In the genomic region with DNA sequence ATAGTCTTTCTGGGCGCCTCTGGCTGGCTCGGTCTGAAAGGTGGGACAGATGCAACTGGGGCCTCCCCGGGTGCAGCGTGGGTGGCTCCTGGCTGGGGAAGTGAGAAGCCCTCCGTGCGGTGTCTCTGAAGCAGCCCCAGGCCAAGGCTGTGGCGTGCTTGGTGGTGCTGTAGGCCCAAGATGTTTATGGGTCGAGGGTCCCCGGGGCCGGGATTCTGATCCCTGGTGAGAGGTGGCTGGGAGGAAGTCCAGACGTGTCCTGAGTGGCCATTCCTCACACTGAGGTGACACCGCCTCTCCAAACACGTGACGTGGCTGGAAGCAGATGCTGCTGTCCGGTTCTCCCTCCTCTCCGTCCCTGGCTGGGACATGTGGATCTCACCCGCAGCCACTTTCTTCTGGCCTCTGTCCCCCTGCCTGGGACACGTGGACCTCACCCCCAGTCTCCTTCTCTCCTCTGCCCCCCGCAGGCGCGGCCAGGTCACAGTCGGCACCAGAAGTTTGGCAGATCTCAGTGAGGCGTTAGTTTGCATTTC, we compare ENCODE assay signal across 8 cellular contexts. TPM values are rescaled to one million over a fixed set of nuclear protein-coding genes. Genes with fewer than 3 reads are reported as not detected.
DNase-seq lines count a peak whose midpoint lies in the region; ATAC-seq and TF ChIP-seq lines count a peak whose summit lies in the region.

No MANE protein-coding gene starts in this region.

- H3K27ac ChIP-seq in prostate gland = peak overlapping the region; percentile 88 to 89

- CTCF ChIA-PET in activated CD8-positive, alpha-beta T cell treated with anti-CD3 and anti-CD28 coated beads for 36 hours (lab: Charles Lee) = no interaction called here

- no peak for TF ChIP-seq POLR2A in prostate gland (IDR thresholded peaks at IDR 0.05)

- TF ChIP-seq CTCF in GM12864 (IDR thresholded peaks at IDR 0.05; ENCODE audit: low read depth, low read length, missing control alignments) (peak; percentile 49), fibroblast of pulmonary artery (IDR thresholded peaks at IDR 0.05; ENCODE audit: low read length, missing control alignments) (no peak), prostate gland (IDR thresholded peaks at IDR 0.05) (peak in 1 of 4 experiments; percentile 28)
- TF ChIP-seq CTCF in activated CD8-positive, alpha-beta T cell treated with anti-CD3 and anti-CD28 coated beads for 36 hours (IDR thresholded peaks at IDR 0.05) = peak; percentile 59

- in situ Hi-C loops in KBM-7 (cut with MboI; ENCODE audit: low pct_unique_long_range_greater_than_20kb, low sequenced_read_pairs) = no loop called here

- peak overlapping the region; percentile 84 for H3K4me3 Mint-ChIP-seq in activated CD8-positive, alpha-beta T cell treated with anti-CD3 and anti-CD28 coated beads for 36 hours

- H3K4me1 Mint-ChIP-seq in activated CD8-positive, alpha-beta T cell treated with anti-CD3 and anti-CD28 coated beads for 36 hours (ENCODE audit: low read depth) = peaks cover 29% of the 10 kb centered on the region

- POLR2A ChIA-PET in activated CD8-positive, alpha-beta T cell treated with anti-CD3 and anti-CD28 coated beads for 36 hours (lab: Charles Lee) = interaction anchor here (0.6 kb wide), 1 partner anchor 96 kb away, joined by 3 read pairs; no protein-coding TSS in a partner anchor

- no peaks in the 10 kb centered on the region for H3K36me3 ChIP-seq in prostate gland

- no peaks in the 10 kb centered on the region for H3K4me1 ChIP-seq in prostate gland (replicated peaks)

- H3K27me3 ChIP-seq in prostate gland (replicated peaks; ENCODE audit: insufficient read depth) = no peaks in the 10 kb centered on the region

- H3K4me3 ChIP-seq in GM12864 (ENCODE audit: low read depth, low read length) (peak overlapping the region; percentile 72), fibroblast of pulmonary artery (replicated peaks; ENCODE audit: low read depth, low read length) (peak overlapping the region; percentile 22), prostate gland (peak overlapping the region; percentile 29 to 53)

- H3K36me3 Mint-ChIP-seq in activated CD8-positive, alpha-beta T cell treated with anti-CD3 and anti-CD28 coated beads for 36 hours (ENCODE audit: low read depth) = peaks cover 21% of the 10 kb centered on the region

- ATAC-seq in GM21515 (IDR thresholded peaks at IDR 0.05; ENCODE audit: unreplicated experiment) = peak; percentile 61
- peak; percentile 55 for ATAC-seq in activated CD8-positive, alpha-beta T cell treated with anti-CD3 and anti-CD28 coated beads for 36 hours

- peak overlapping the region; percentile 92 for H3K27ac Mint-ChIP-seq in activated CD8-positive, alpha-beta T cell treated with anti-CD3 and anti-CD28 coated beads for 36 hours

- H3K9me3 ChIP-seq in prostate gland = no peaks in the 10 kb centered on the region

- WGBS in prostate gland = 5% methylated on average over 22 of the region's 23 CpGs

- DNase-seq in GM12864 (ENCODE audit: low read depth) = peak; percentile 51
- peak; percentile 83 for DNase-seq in KBM-7
- DNase-seq in activated CD8-positive, alpha-beta T cell treated with anti-CD3 and anti-CD28 coated beads for 36 hours = peak; percentile 92
- DNase-seq in fibroblast of pulmonary artery (ENCODE audit: low read depth) = no peak
- peak; percentile 69 for DNase-seq in prostate gland (ENCODE audit: low spot score)
- DNase-seq in NCI-H1105 (lab: John Stamatoyannopoulos, UW) = no peak
- no peak for DNase-seq in T1000 (lab: John Stamatoyannopoulos, UW)

- intact Hi-C loops in activated CD8-positive, alpha-beta T cell treated with anti-CD3 and anti-CD28 coated beads for 36 hours (cut with micrococcal nuclease) = loop anchor here (5.0 kb wide), 1 partner anchor 195 kb away; the partner anchor contains the start of gene DTYMK
- intact Hi-C loops in prostate gland (cut with DNase I) = loop anchor here (5.0 to 10.0 kb wide), 2 partner anchors 53 to 180 kb away; partner anchors contain the start of gene ING5

- H3K9me3 Mint-ChIP-seq in activated CD8-positive, alpha-beta T cell treated with anti-CD3 and anti-CD28 coated beads for 36 hours = no peaks in the 10 kb centered on the region

- H3K27me3 Mint-ChIP-seq in activated CD8-positive, alpha-beta T cell treated with anti-CD3 and anti-CD28 coated beads for 36 hours = no peaks in the 10 kb centered on the region

RNA-seq across cellular contexts. Expression of gene RTP5, which starts 12.6 kb away (rescaled TPM):
- under 1 TPM; 0.22 to 0.29 TPM for total RNA-seq in activated CD8-positive, alpha-beta T cell treated with anti-CD3 and anti-CD28 coated beads for 36 hours
- under 1 TPM; 0.14 to 0.28 TPM for total RNA-seq in prostate gland

RNA-seq across cellular contexts. Expression of gene PDCD1, which starts 23.5 kb away (rescaled TPM):
- total RNA-seq in activated CD8-positive, alpha-beta T cell treated with anti-CD3 and anti-CD28 coated beads for 36 hours = 10 to 100 TPM; 19.4 to 20.3 TPM
- under 1 TPM; 0.27 to 0.80 TPM for total RNA-seq in prostate gland

Comparison
In these comparisons a context has a peak if more than half of its experiments do, and no peak if none do; other contexts are left out.
1. DNase-seq: peak in GM12864 (single experiment), KBM-7 (single experiment), activated CD8-positive, alpha-beta T cell treated with anti-CD3 and anti-CD28 coated beads for 36 hours (single experiment) and prostate gland (single experiment); none in fibroblast of pulmonary artery (single experiment), NCI-H1105 (single experiment) and T1000 (single experiment).
2. H3K4me3 ChIP-seq: peak in every context shown above with its lines; median percentile 72 in GM12864; 41 in prostate gland; 22 in fibroblast of pulmonary artery.
3. RNA of gene PDCD1, which starts 23.5 kb away (total RNA-seq): 19.4 to 20.3 TPM in activated CD8-positive, alpha-beta T cell treated with anti-CD3 and anti-CD28 coated beads for 36 hours; 0.27 to 0.80 TPM in prostate gland; every median in the first group is over 10 times any median in the second.